16 cellular contexts compared by ENCODE assay signal in the genomic region with DNA sequence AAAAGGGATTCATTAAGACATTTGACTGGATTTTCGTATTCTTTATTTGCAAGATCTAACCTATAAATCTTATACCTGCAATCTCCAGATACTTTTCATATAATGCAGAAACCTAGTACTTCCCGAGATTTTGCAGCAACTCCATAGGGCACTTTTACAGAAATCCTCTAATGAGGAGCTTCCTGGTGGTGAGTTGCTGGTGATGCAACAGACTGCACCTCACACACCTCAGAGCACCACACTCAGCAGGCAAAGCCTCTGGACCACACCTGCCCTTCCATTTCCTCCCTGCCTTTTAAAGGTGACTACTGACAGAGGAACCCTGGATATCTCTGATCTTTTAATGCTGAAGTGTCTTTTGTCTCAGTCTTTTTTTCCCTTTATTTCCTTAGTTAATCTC.
"Had no signal": no experiment of that assay in that cellular context is flagged by ENCODE, and none has a peak within 500 bp of the region (broad histone marks: within the 10 kb centered on the region; RNA-seq: fewer than 3 reads in every experiment).

No MANE protein-coding gene starts in this region.

- DNase-seq: activated CD4-positive, alpha-beta memory T cell treated with anti-CD3 and anti-CD28 coated beads, Interleukin-2, amount 10 ng/mL, durations not matched to agents 7 days and 5 days; activated CD4-positive, alpha-beta T cell treated with anti-CD3 and anti-CD28 coated beads for 36 hours; activated gamma-delta T cell; activated T-cell treated with anti-CD3 and anti-CD28 coated beads, Interleukin-2, amount 50 U/mL, for 48 hours; amygdala; cortex of kidney; effector memory CD4-positive, alpha-beta T cell; erythroblast; left ventricle myocardium inferior; stimulated activated CD4-positive, alpha-beta T cell treated with anti-CD3 and anti-CD28 coated beads, Interleukin-15, amount 100 ng/mL, for 24 hours; T-cell had no signal

- H3K9me3 Mint-ChIP-seq: activated CD4-positive, alpha-beta memory T cell treated with anti-CD3 and anti-CD28 coated beads, Interleukin-2, amount 10 ng/mL, durations not matched to agents 7 days and 5 days; brain had no signal

- H3K27me3 Mint-ChIP-seq: activated CD4-positive, alpha-beta memory T cell treated with anti-CD3 and anti-CD28 coated beads, Interleukin-2, amount 10 ng/mL, durations not matched to agents 7 days and 5 days; activated CD4-positive, alpha-beta T cell treated with anti-CD3 and anti-CD28 coated beads for 36 hours; activated naive CD8-positive, alpha-beta T cell; brain; central memory CD8-positive, alpha-beta T cell; T-cell had no signal

- H3K27me3 ChIP-seq: tibial nerve had no signal

- H3K4me1 Mint-ChIP-seq: activated CD4-positive, alpha-beta memory T cell treated with anti-CD3 and anti-CD28 coated beads, Interleukin-2, amount 10 ng/mL, durations not matched to agents 7 days and 5 days; activated CD4-positive, alpha-beta T cell treated with anti-CD3 and anti-CD28 coated beads for 36 hours; brain; central memory CD8-positive, alpha-beta T cell; T-cell had no signal

- H3K27ac Mint-ChIP-seq: activated CD4-positive, alpha-beta memory T cell treated with anti-CD3 and anti-CD28 coated beads, Interleukin-2, amount 10 ng/mL, durations not matched to agents 7 days and 5 days; activated CD4-positive, alpha-beta T cell treated with anti-CD3 and anti-CD28 coated beads for 36 hours; activated naive CD8-positive, alpha-beta T cell; brain; T-cell had no signal

- H3K36me3 ChIP-seq: left ventricle myocardium inferior, tibial nerve had no signal

- ATAC-seq: activated CD4-positive, alpha-beta T cell treated with anti-CD3 and anti-CD28 coated beads for 36 hours; T-cell had no signal

- H3K27ac ChIP-seq: left ventricle myocardium inferior, tibial nerve, VCaP had no signal

- H3K9me3 ChIP-seq: left ventricle myocardium inferior, tibial nerve had no signal

- H3K36me3 Mint-ChIP-seq: activated naive CD8-positive, alpha-beta T cell; brain; T-cell had no signal

- H3K4me3 Mint-ChIP-seq: activated CD4-positive, alpha-beta memory T cell treated with anti-CD3 and anti-CD28 coated beads, Interleukin-2, amount 10 ng/mL, durations not matched to agents 7 days and 5 days; activated CD4-positive, alpha-beta T cell treated with anti-CD3 and anti-CD28 coated beads for 36 hours; activated naive CD8-positive, alpha-beta T cell; brain; central memory CD8-positive, alpha-beta T cell; T-cell had no signal

- H3K4me1 ChIP-seq: left ventricle myocardium inferior, tibial nerve had no signal

- H3K4me3 ChIP-seq: left ventricle myocardium inferior, tibial nerve had no signal
